In the genomic region with DNA sequence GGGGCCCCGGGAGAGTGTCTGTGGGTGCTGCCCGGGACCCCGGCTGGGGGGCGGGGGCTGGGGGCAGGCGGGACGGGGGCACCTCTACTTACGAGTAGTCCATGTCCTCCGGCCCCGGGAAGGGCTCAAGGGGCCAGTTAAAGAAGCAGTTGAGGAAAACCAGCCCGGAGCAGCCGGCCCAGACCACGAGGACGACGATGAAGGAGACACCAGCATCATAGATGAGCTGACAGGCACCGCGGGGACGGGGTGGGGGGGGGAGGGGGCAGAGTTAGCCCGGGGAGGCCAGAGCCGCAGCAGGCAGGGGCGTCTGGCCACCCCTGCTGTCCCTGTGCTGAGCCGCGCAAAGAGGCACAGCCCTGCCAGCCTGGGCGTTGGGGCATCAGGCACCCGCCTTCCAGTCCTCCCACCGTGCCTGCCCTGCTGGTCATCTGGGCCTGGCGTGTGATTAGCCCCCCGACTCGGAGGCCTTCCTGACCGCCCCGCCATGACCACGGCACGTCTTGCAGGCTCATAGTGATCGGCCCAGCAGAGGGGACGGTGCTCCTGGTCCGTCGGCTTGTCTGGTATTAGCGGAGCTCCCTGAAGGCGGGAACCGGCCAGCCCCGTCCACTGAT, we compare ENCODE assay signal across 1 cellular context.
TF ChIP-seq lines count a peak whose summit lies in the region.

No MANE protein-coding gene starts in this region.

TF ChIP-seq in GM12878, 131 proteins besides CTCF, POLR2A, EP300 and RAD21:
- TF ChIP-seq CHD4 (IDR thresholded peaks at IDR 0.05) (no peak), RAD51 (IDR thresholded peaks at IDR 0.05) (no peak), LARP7 (IDR thresholded peaks at IDR 0.05) (0 out of 2 replicates have a peak, but pooled peaks have one; percentile 26), BMI1 (IDR thresholded peaks at IDR 0.05; ENCODE audit: borderline replicate concordance) (no peak)
- TF ChIP-seq, protein P1, sequence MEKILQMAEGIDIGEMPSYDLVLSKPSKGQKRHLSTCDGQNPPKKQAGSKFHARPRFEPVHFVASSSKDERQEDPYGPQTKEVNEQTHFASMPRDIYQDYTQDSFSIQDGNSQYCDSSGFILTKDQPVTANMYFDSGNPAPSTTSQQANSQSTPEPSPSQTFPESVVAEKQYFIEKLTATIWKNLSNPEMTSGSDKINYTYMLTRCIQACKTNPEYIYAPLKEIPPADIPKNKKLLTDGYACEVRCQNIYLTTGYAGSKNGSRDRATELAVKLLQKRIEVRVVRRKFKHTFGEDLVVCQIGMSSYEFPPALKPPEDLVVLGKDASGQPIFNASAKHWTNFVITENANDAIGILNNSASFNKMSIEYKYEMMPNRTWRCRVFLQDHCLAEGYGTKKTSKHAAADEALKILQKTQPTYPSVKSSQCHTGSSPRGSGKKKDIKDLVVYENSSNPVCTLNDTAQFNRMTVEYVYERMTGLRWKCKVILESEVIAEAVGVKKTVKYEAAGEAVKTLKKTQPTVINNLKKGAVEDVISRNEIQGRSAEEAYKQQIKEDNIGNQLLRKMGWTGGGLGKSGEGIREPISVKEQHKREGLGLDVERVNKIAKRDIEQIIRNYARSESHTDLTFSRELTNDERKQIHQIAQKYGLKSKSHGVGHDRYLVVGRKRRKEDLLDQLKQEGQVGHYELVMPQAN (conservative IDR thresholded peaks at IDR 0.05) = no peak
